In genomic region chr3:133933097-133934024, GRCh38 we compare ENCODE assay signal across 17 cellular contexts. TPM values are rescaled to one million over a fixed set of nuclear protein-coding genes. Genes with fewer than 3 reads are reported as not detected.
DNase-seq lines count a peak whose midpoint lies in the region; ATAC-seq and TF ChIP-seq lines count a peak whose summit lies in the region.
"Had no signal": no experiment of that assay in that cellular context is flagged by ENCODE, and none has a peak within 500 bp of the region (broad histone marks: within the 10 kb centered on the region; RNA-seq: fewer than 3 reads in every experiment).

No MANE protein-coding gene starts in this region.

- TF ChIP-seq CTCF in vagina (IDR thresholded peaks at IDR 0.05) = no peak
- no peak for TF ChIP-seq CTCF in prostate gland (IDR thresholded peaks at IDR 0.05)

- no peaks in the 10 kb centered on the region for H3K36me3 Mint-ChIP-seq in activated CD8-positive, alpha-beta memory T cell treated with anti-CD3 and anti-CD28 coated beads, Interleukin-2, amount 10 ng/mL, durations not matched to agents 7 days and 5 days

- TF ChIP-seq POLR2A in vagina (IDR thresholded peaks at IDR 0.05) = no peak
- no peak for TF ChIP-seq POLR2A in prostate gland (IDR thresholded peaks at IDR 0.05)

- peaks cover under 1% of the 10 kb centered on the region for H3K4me1 Mint-ChIP-seq in activated CD8-positive, alpha-beta memory T cell treated with anti-CD3 and anti-CD28 coated beads, Interleukin-2, amount 10 ng/mL, durations not matched to agents 7 days and 5 days

- H3K27me3 ChIP-seq in vagina (no peaks in the 10 kb centered on the region), prostate gland (replicated peaks; ENCODE audit: insufficient read depth) (no peaks in the 10 kb centered on the region)

- ATAC-seq in activated CD8-positive, alpha-beta memory T cell treated with anti-CD3 and anti-CD28 coated beads, Interleukin-2, amount 10 ng/mL, durations not matched to agents 7 days and 5 days = no peak

- CTCF ChIA-PET in activated CD8-positive, alpha-beta memory T cell treated with anti-CD3 and anti-CD28 coated beads, Interleukin-2, amount 10 ng/mL, durations not matched to agents 7 days and 5 days (lab: Charles Lee) = interaction anchor here (2.4 kb wide), 1 partner anchor 279 kb away, joined by 7 read pairs; no protein-coding TSS in a partner anchor

- WGBS in prostate gland = 90% methylated on average over 9 of the region's 9 CpGs

- H3K9me3 ChIP-seq in vagina (no peaks in the 10 kb centered on the region), prostate gland (no peaks in the 10 kb centered on the region)

- H3K4me3 ChIP-seq in vagina = no peak overlapping the region
- no peak overlapping the region for H3K4me3 ChIP-seq in prostate gland

- no peak overlapping the region for H3K4me3 Mint-ChIP-seq in activated CD8-positive, alpha-beta memory T cell treated with anti-CD3 and anti-CD28 coated beads, Interleukin-2, amount 10 ng/mL, durations not matched to agents 7 days and 5 days

- H3K4me1 ChIP-seq in vagina = no peaks in the 10 kb centered on the region
- peaks cover 3% of the 10 kb centered on the region for H3K4me1 ChIP-seq in prostate gland (replicated peaks)

- DNase-seq in activated CD8-positive, alpha-beta memory T cell treated with anti-CD3 and anti-CD28 coated beads for 24 hours = peak; percentile 43
- DNase-seq in activated CD8-positive, alpha-beta memory T cell treated with anti-CD3 and anti-CD28 coated beads, Interleukin-2, amount 50 U/mL, for 4 hours = no peak
- DNase-seq in activated CD8-positive, alpha-beta memory T cell treated with anti-CD3 and anti-CD28 coated beads, Interleukin-2, amount 10 ng/mL, durations not matched to agents 7 days and 5 days = peak; percentile 34
- peak; percentile 7 for DNase-seq in mucosa of gallbladder (ENCODE audit: low spot score)
- DNase-seq in vagina (ENCODE audit: extremely low spot score in 2 of 2) = peak; percentile 74 to 85
- DNase-seq in HT-29 (ENCODE audit: low spot score) = no peak
- DNase-seq in prostate gland (ENCODE audit: low spot score) = no peak
- DNase-seq in cerebellar nuclear complex (lab: John Stamatoyannopoulos, UW) = no peak
- DNase-seq: 8988T, C1 segment of cervical spinal cord, DMS53, MM.1S, NCI-H1105, NCI-H187 treated with DMSO at 0.1 percent for 48 hours, NCI-H2171, NCI-H82, SHP77 treated with DMSO at 0.1 percent for 48 hours had no signal

- H3K27me3 Mint-ChIP-seq in activated CD8-positive, alpha-beta memory T cell treated with anti-CD3 and anti-CD28 coated beads, Interleukin-2, amount 10 ng/mL, durations not matched to agents 7 days and 5 days = peaks cover 3% of the 10 kb centered on the region

- H3K27ac Mint-ChIP-seq in activated CD8-positive, alpha-beta memory T cell treated with anti-CD3 and anti-CD28 coated beads, Interleukin-2, amount 10 ng/mL, durations not matched to agents 7 days and 5 days = no peak overlapping the region

- intact Hi-C loops in vagina (cut with DNase I) = no loop called here
- intact Hi-C loops in prostate gland (cut with DNase I) = loop anchor here (5.0 to 10.0 kb wide), 3 partner anchors 279 to 541 kb away; no protein-coding TSS in a partner anchor

- H3K27ac ChIP-seq in vagina (no peak overlapping the region), prostate gland (no peak overlapping the region)

- H3K36me3 ChIP-seq in vagina (no peaks in the 10 kb centered on the region), prostate gland (no peaks in the 10 kb centered on the region)

- H3K9me3 Mint-ChIP-seq in activated CD8-positive, alpha-beta memory T cell treated with anti-CD3 and anti-CD28 coated beads, Interleukin-2, amount 10 ng/mL, durations not matched to agents 7 days and 5 days (ENCODE audit: low read depth) = no peaks in the 10 kb centered on the region

RNA-seq across cellular contexts. Expression of gene RAB6B, which starts 37.7 kb away (rescaled TPM):
- total RNA-seq in activated CD8-positive, alpha-beta memory T cell treated with anti-CD3 and anti-CD28 coated beads, Interleukin-2, amount 10 ng/mL, durations not matched to agents 7 days and 5 days = 1 to 10 TPM; 1.0 to 1.3 TPM
- total RNA-seq in mucosa of gallbladder (8.4 TPM), vagina (3.7 TPM), prostate gland (1 to 10 TPM; 4.5 to 7.1 TPM)
- not detected in 2 replicates for total RNA-seq in HT-29 (2014; rRNA removed; shearing (Covaris generic))

Comparison
In these comparisons a context has a peak if more than half of its experiments do, and no peak if none do; other contexts are left out.
1. DNase-seq: peak in activated CD8-positive, alpha-beta memory T cell treated with anti-CD3 and anti-CD28 coated beads for 24 hours (single experiment), activated CD8-positive, alpha-beta memory T cell treated with anti-CD3 and anti-CD28 coated beads, Interleukin-2, amount 10 ng/mL, durations not matched to agents 7 days and 5 days (single experiment), mucosa of gallbladder (single experiment) and vagina (2 of 2); none in activated CD8-positive, alpha-beta memory T cell treated with anti-CD3 and anti-CD28 coated beads, Interleukin-2, amount 50 U/mL, for 4 hours (single experiment), HT-29 (single experiment), prostate gland (single experiment) and cerebellar nuclear complex (0 of 2).